In genomic region chr16:68085259-68086071, GRCh38 we compare ENCODE assay signal across 1 cellular context.
TF ChIP-seq lines count a peak whose summit lies in the region.

Gene NFATC3 (plus strand): TSS chr16:68085370. CDS start chr16:68085682, 312 bp downstream.

TF ChIP-seq in GM12878, 131 proteins besides CTCF, POLR2A, EP300 and RAD21 (continued from another document and continues in another):
- TF ChIP-seq RELB (IDR thresholded peaks at IDR 0.05; ENCODE audit: low read depth) (no peak), ZNF207 (IDR thresholded peaks at IDR 0.05; ENCODE audit: borderline replicate concordance) (peak; percentile 75; the same call in 1 of the 2 replicates), ASH2L (IDR thresholded peaks at IDR 0.05; ENCODE audit: borderline replicate concordance, low read depth) (0 out of 2 replicates have a peak, but pooled peaks have one; percentile 56), E4F1 (IDR thresholded peaks at IDR 0.05; ENCODE audit: borderline replicate concordance, partially characterized antibody) (no peak), ZBTB40 (IDR thresholded peaks at IDR 0.05; ENCODE audit: borderline replicate concordance) (no peak), MEF2B (IDR thresholded peaks at IDR 0.05; ENCODE audit: partially characterized antibody, poor library complexity, severe bottlenecking) (no peak), MXI1 (IDR thresholded peaks at IDR 0.05; ENCODE audit: low read depth, low read length) (peak; percentile 82), HDAC6 (IDR thresholded peaks at IDR 0.05; ENCODE audit: unreplicated experiment) (no peak), EGR1 (IDR thresholded peaks at IDR 0.05; ENCODE audit: borderline replicate concordance in 1 of 2, low read depth in 2 of 2, low read length in 2 of 2) (peak in 1 of 2 experiments; percentile 14; a peak in 2 of 3 replicates), JUND (IDR thresholded peaks at IDR 0.05; ENCODE audit: low read depth, low read length) (no peak), BACH1 (IDR thresholded peaks at IDR 0.05; ENCODE audit: borderline replicate concordance) (peak; percentile 97), RAD51 (IDR thresholded peaks at IDR 0.05) (no peak; the same call in 1 of the 2 replicates), SMARCA5 (IDR thresholded peaks at IDR 0.05) (peak; percentile 86; the same call in 1 of the 2 replicates), BRCA1 (IDR thresholded peaks at IDR 0.05; ENCODE audit: low read depth, low read length) (peak; percentile 78; the same call in 1 of the 2 replicates), SMAD5 (IDR thresholded peaks at IDR 0.05; ENCODE audit: low read depth) (no peak), SIN3A (IDR thresholded peaks at IDR 0.05; ENCODE audit: low read depth, low read length) (0 out of 2 replicates have a peak, but pooled peaks have one; percentile 46), NFYA (IDR thresholded peaks at IDR 0.05; ENCODE audit: borderline replicate concordance, low read depth, low read length) (no peak), JUNB (IDR thresholded peaks at IDR 0.05) (no peak), RFX5 (IDR thresholded peaks at IDR 0.05; ENCODE audit: low read depth, low read length) (no peak; the same call in 1 of the 2 replicates), CBX5 (IDR thresholded peaks at IDR 0.05; ENCODE audit: low read depth) (no peak), PAX5 (IDR thresholded peaks at IDR 0.05; ENCODE audit: borderline replicate concordance, low read depth, low read length) (no peak), SMAD1 (IDR thresholded peaks at IDR 0.05; ENCODE audit: low read depth, partially characterized antibody) (no peak), SPI1 (IDR thresholded peaks at IDR 0.05; ENCODE audit: borderline replicate concordance, insufficient read depth, low read depth, low read length) (no peak), ZNF217 (IDR thresholded peaks at IDR 0.05) (peak; percentile 34; the same call in 1 of the 2 replicates), BMI1 (IDR thresholded peaks at IDR 0.05; ENCODE audit: borderline replicate concordance) (no peak), RCOR1 (conservative IDR thresholded peaks at IDR 0.05; ENCODE audit: low read depth, low read length) (0 out of 2 replicates have a peak, but pooled peaks have one; percentile 69), CHD4 (IDR thresholded peaks at IDR 0.05) (no peak), ZNF24 (IDR thresholded peaks at IDR 0.05) (0 out of 2 replicates have a peak, but pooled peaks have one; percentile 39), CBFB (IDR thresholded peaks at IDR 0.05; ENCODE audit: low read depth) (no peak), NFXL1 (IDR thresholded peaks at IDR 0.05; ENCODE audit: borderline replicate concordance) (no peak), EZH2 (IDR thresholded peaks at IDR 0.05; ENCODE audit: borderline replicate concordance, control insufficient read depth, low read depth, low read length) (no peak), TBL1XR1 (IDR thresholded peaks at IDR 0.05; ENCODE audit: low read depth, low read length) (0 out of 2 replicates have a peak, but pooled peaks have one; percentile 1), POU2F2 (IDR thresholded peaks at IDR 0.05; ENCODE audit: borderline replicate concordance, low read depth, low read length) (no peak), ESRRA (IDR thresholded peaks at IDR 0.05; ENCODE audit: low read length) (no peak), YY1 (IDR thresholded peaks at IDR 0.05; ENCODE audit: low read depth, low read length) (no peak), IKZF1 (conservative IDR thresholded peaks at IDR 0.05) (peak; percentile 68)
- TF ChIP-seq, protein P1, sequence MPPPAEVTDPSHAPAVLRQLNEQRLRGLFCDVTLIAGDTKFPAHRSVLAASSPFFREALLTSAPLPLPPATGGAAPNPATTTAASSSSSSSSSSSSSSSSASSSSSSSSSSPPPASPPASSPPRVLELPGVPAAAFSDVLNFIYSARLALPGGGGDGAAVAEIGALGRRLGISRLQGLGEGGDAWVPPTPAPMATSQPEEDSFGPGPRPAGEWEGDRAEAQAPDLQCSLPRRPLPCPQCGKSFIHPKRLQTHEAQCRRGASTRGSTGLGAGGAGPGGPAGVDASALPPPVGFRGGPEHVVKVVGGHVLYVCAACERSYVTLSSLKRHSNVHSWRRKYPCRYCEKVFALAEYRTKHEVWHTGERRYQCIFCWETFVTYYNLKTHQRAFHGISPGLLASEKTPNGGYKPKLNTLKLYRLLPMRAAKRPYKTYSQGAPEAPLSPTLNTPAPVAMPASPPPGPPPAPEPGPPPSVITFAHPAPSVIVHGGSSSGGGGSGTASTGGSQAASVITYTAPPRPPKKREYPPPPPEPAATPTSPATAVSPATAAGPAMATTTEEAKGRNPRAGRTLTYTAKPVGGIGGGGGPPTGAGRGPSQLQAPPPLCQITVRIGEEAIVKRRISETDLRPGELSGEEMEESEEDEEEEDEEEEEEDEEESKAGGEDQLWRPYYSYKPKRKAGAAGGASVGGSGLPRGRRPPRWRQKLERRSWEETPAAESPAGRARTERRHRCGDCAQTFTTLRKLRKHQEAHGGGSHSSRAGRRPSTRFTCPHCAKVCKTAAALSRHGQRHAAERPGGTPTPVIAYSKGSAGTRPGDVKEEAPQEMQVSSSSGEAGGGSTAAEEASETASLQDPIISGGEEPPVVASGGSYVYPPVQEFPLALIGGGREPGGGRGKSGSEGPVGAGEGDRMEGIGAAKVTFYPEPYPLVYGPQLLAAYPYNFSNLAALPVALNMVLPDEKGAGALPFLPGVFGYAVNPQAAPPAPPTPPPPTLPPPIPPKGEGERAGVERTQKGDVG (CRISPR knock-in tag; IDR thresholded peaks at IDR 0.05), result no peak
- TF ChIP-seq, protein P2, sequence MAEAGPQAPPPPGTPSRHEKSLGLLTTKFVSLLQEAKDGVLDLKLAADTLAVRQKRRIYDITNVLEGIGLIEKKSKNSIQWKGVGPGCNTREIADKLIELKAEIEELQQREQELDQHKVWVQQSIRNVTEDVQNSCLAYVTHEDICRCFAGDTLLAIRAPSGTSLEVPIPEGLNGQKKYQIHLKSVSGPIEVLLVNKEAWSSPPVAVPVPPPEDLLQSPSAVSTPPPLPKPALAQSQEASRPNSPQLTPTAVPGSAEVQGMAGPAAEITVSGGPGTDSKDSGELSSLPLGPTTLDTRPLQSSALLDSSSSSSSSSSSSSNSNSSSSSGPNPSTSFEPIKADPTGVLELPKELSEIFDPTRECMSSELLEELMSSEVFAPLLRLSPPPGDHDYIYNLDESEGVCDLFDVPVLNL (IDR thresholded peaks at IDR 0.05; ENCODE audit: low read depth, low read length), result no peak
- TF ChIP-seq, protein P3, sequence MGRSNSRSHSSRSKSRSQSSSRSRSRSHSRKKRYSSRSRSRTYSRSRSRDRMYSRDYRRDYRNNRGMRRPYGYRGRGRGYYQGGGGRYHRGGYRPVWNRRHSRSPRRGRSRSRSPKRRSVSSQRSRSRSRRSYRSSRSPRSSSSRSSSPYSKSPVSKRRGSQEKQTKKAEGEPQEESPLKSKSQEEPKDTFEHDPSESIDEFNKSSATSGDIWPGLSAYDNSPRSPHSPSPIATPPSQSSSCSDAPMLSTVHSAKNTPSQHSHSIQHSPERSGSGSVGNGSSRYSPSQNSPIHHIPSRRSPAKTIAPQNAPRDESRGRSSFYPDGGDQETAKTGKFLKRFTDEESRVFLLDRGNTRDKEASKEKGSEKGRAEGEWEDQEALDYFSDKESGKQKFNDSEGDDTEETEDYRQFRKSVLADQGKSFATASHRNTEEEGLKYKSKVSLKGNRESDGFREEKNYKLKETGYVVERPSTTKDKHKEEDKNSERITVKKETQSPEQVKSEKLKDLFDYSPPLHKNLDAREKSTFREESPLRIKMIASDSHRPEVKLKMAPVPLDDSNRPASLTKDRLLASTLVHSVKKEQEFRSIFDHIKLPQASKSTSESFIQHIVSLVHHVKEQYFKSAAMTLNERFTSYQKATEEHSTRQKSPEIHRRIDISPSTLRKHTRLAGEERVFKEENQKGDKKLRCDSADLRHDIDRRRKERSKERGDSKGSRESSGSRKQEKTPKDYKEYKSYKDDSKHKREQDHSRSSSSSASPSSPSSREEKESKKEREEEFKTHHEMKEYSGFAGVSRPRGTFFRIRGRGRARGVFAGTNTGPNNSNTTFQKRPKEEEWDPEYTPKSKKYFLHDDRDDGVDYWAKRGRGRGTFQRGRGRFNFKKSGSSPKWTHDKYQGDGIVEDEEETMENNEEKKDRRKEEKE (IDR thresholded peaks at IDR 0.05), result 0 out of 2 replicates have a peak, but pooled peaks have one; percentile 8
- TF ChIP-seq, protein P4, sequence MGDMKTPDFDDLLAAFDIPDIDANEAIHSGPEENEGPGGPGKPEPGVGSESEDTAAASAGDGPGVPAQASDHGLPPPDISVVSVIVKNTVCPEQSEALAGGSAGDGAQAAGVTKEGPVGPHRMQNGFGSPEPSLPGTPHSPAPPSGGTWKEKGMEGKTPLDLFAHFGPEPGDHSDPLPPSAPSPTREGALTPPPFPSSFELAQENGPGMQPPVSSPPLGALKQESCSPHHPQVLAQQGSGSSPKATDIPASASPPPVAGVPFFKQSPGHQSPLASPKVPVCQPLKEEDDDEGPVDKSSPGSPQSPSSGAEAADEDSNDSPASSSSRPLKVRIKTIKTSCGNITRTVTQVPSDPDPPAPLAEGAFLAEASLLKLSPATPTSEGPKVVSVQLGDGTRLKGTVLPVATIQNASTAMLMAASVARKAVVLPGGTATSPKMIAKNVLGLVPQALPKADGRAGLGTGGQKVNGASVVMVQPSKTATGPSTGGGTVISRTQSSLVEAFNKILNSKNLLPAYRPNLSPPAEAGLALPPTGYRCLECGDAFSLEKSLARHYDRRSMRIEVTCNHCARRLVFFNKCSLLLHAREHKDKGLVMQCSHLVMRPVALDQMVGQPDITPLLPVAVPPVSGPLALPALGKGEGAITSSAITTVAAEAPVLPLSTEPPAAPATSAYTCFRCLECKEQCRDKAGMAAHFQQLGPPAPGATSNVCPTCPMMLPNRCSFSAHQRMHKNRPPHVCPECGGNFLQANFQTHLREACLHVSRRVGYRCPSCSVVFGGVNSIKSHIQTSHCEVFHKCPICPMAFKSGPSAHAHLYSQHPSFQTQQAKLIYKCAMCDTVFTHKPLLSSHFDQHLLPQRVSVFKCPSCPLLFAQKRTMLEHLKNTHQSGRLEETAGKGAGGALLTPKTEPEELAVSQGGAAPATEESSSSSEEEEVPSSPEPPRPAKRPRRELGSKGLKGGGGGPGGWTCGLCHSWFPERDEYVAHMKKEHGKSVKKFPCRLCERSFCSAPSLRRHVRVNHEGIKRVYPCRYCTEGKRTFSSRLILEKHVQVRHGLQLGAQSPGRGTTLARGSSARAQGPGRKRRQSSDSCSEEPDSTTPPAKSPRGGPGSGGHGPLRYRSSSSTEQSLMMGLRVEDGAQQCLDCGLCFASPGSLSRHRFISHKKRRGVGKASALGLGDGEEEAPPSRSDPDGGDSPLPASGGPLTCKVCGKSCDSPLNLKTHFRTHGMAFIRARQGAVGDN (IDR thresholded peaks at IDR 0.05), result peak; percentile 79
- TF ChIP-seq, protein P5, sequence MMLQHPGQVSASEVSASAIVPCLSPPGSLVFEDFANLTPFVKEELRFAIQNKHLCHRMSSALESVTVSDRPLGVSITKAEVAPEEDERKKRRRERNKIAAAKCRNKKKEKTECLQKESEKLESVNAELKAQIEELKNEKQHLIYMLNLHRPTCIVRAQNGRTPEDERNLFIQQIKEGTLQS (IDR thresholded peaks at IDR 0.05; ENCODE audit: borderline replicate concordance, extremely low read depth, low read depth, low read length), result no peak
